ENCODE assay signal across 8 cellular contexts in genomic region chr4:186192068-186192751, GRCh38. TPM values are rescaled to one million over a fixed set of nuclear protein-coding genes. Genes with fewer than 3 reads are reported as not detected.
DNase-seq lines count a peak whose midpoint lies in the region; ATAC-seq and TF ChIP-seq lines count a peak whose summit lies in the region.

No MANE protein-coding gene starts in this region.

- 1 to 8% (median 4%) methylated on average over 21 to 24 of the region's 24 CpGs for WGBS in stomach, 5 donors

- CTCF ChIA-PET in activated CD4-positive, alpha-beta T cell treated with anti-CD3 and anti-CD28 coated beads, Interleukin-2, amount 10 ng/mL, durations not matched to agents 7 days and 5 days (lab: Charles Lee), result interaction anchor here (3.6 kb wide), 1 partner anchor 9 kb away, joined by 15 read pairs; no protein-coding TSS in a partner anchor

- H3K9me3 ChIP-seq in BE2C (no peaks in the 10 kb centered on the region), endocrine pancreas (ENCODE audit: control insufficient read depth, low read length) (no peaks in the 10 kb centered on the region), stomach (no peaks in the 10 kb centered on the region)

- DNase-seq in BE2C (no peak), LNCaP clone FGC (ENCODE audit: low read depth) (no peak), medulla oblongata (ENCODE audit: extremely low spot score) (peak; percentile 80), stomach (peak; percentile 35), cerebellar nuclear complex (lab: John Stamatoyannopoulos, UW) (no peak)
- DNase-seq in activated CD4-positive, alpha-beta T cell treated with anti-CD3 and anti-CD28 coated beads, Interleukin-2, amount 10 ng/mL, durations not matched to agents 7 days and 5 days, result peak; percentile 33

- H3K9ac ChIP-seq in endocrine pancreas (ENCODE audit: control insufficient read depth, insufficient read depth, low read length), result peak overlapping the region; percentile 98

- H3K4me3 ChIP-seq in BE2C (ENCODE audit: low read depth, low read length), result peak overlapping the region; percentile 83
- peak overlapping the region; percentile 77 for H3K4me3 ChIP-seq in LNCaP clone FGC (ENCODE audit: low read depth, low read length)
- H3K4me3 ChIP-seq in endocrine pancreas (ENCODE audit: control insufficient read depth, insufficient read depth, low read length), result peak overlapping the region; percentile 91
- peak overlapping the region; percentile 75 to 90 (median 78) for H3K4me3 ChIP-seq in stomach

- H3K27me3 Mint-ChIP-seq in activated CD4-positive, alpha-beta T cell treated with anti-CD3 and anti-CD28 coated beads, Interleukin-2, amount 10 ng/mL, durations not matched to agents 7 days and 5 days, result no peaks in the 10 kb centered on the region

- no peak for TF ChIP-seq EP300 in stomach (IDR thresholded peaks at IDR 0.05)

- no peaks in the 10 kb centered on the region for H3K9me3 Mint-ChIP-seq in activated CD4-positive, alpha-beta T cell treated with anti-CD3 and anti-CD28 coated beads, Interleukin-2, amount 10 ng/mL, durations not matched to agents 7 days and 5 days

- TF ChIP-seq POLR2A in stomach (IDR thresholded peaks at IDR 0.05), result no peak

- H3K27me3 ChIP-seq in BE2C (peaks cover 52% of the 10 kb centered on the region), endocrine pancreas (ENCODE audit: control insufficient read depth, insufficient read depth, low read length) (no peaks in the 10 kb centered on the region), stomach (no peaks in the 10 kb centered on the region)

- peak overlapping the region; percentile 96 for H3K27ac Mint-ChIP-seq in activated CD4-positive, alpha-beta T cell treated with anti-CD3 and anti-CD28 coated beads, Interleukin-2, amount 10 ng/mL, durations not matched to agents 7 days and 5 days

- peaks cover 19% of the 10 kb centered on the region for H3K36me3 Mint-ChIP-seq in activated CD4-positive, alpha-beta T cell treated with anti-CD3 and anti-CD28 coated beads, Interleukin-2, amount 10 ng/mL, durations not matched to agents 7 days and 5 days (ENCODE audit: low read depth)

- H3K4me3 Mint-ChIP-seq in activated CD4-positive, alpha-beta T cell treated with anti-CD3 and anti-CD28 coated beads, Interleukin-2, amount 10 ng/mL, durations not matched to agents 7 days and 5 days, result peak overlapping the region; percentile 88

- ATAC-seq in GM19455 (IDR thresholded peaks at IDR 0.05; ENCODE audit: unreplicated experiment), result peak; percentile 19

- peak overlapping the region; percentile 95 to 99 (median 97) for H3K27ac ChIP-seq in stomach

- POLR2A ChIA-PET in activated CD4-positive, alpha-beta T cell treated with anti-CD3 and anti-CD28 coated beads, Interleukin-2, amount 10 ng/mL, durations not matched to agents 7 days and 5 days (lab: Charles Lee), result no interaction called here

- H3K4me1 ChIP-seq in BE2C (no peaks in the 10 kb centered on the region), endocrine pancreas (ENCODE audit: control insufficient read depth, insufficient read depth, low read length) (peaks cover 25% of the 10 kb centered on the region), stomach (peaks cover 12 to 41% (median 31%) of the 10 kb centered on the region in 4 donors)

- H3K4me1 Mint-ChIP-seq in activated CD4-positive, alpha-beta T cell treated with anti-CD3 and anti-CD28 coated beads, Interleukin-2, amount 10 ng/mL, durations not matched to agents 7 days and 5 days, result peaks cover 34% of the 10 kb centered on the region

- TF ChIP-seq CTCF in BE2C (IDR thresholded peaks at IDR 0.05; ENCODE audit: low read depth, low read length) (no peak), LNCaP clone FGC (IDR thresholded peaks at IDR 0.05; ENCODE audit: control insufficient read depth, extremely low read depth, insufficient read depth) (no peak), stomach (IDR thresholded peaks at IDR 0.05) (no peak)

- intact Hi-C loops in stomach (cut with DNase I; ENCODE audit: low total_unique reads), result no loop called here

- H3K36me3 ChIP-seq in BE2C (no peaks in the 10 kb centered on the region), endocrine pancreas (ENCODE audit: control insufficient read depth, insufficient read depth, low read length) (peaks cover 4% of the 10 kb centered on the region), stomach (peaks cover 0 to 28% (median 23%) of the 10 kb centered on the region in 4 donors)

RNA-seq across cellular contexts. Expression of gene CYP4V2, which starts 0.8 kb away (rescaled TPM):
- polyA plus RNA-seq in BE2C (2012; ENCODE audit: insufficient read depth, insufficient read length, low read depth), result 1.3 TPM
- total RNA-seq in activated CD4-positive, alpha-beta T cell treated with anti-CD3 and anti-CD28 coated beads, Interleukin-2, amount 10 ng/mL, durations not matched to agents 7 days and 5 days, result 10 to 100 TPM; 16.6 to 16.8 TPM
- 10 to 100 TPM in 4 of 5 donors, 1 to 10 TPM in 1; 7.0 to 33.2 (median 13.6) TPM for total RNA-seq in stomach
- polyA plus RNA-seq in stomach, result 10 to 100 TPM in 1 of 3 donors, 1 to 10 TPM in 2; 6.0 to 11.5 (median 7.0) TPM

RNA-seq across cellular contexts. Expression of gene KLKB1, which starts 35.1 kb away (rescaled TPM):
- not detected for polyA plus RNA-seq in BE2C (2012; ENCODE audit: insufficient read depth, insufficient read length, low read depth)
- total RNA-seq in activated CD4-positive, alpha-beta T cell treated with anti-CD3 and anti-CD28 coated beads, Interleukin-2, amount 10 ng/mL, durations not matched to agents 7 days and 5 days, result under 1 TPM; 0.33 to 0.52 TPM
- total RNA-seq in stomach, result under 1 TPM in 2 of 5 donors, not detected in 3; 0.58 to 0.73 TPM
- polyA plus RNA-seq in stomach, result 1 to 10 TPM in 1 of 3 donors, under 1 TPM in 1, not detected in 1; 0.56 to 1.1 TPM

Comparison
In these comparisons a context has a peak if more than half of its experiments do, and no peak if none do; other contexts are left out.
1. DNase-seq: peak in activated CD4-positive, alpha-beta T cell treated with anti-CD3 and anti-CD28 coated beads, Interleukin-2, amount 10 ng/mL, durations not matched to agents 7 days and 5 days (single experiment), medulla oblongata (single experiment) and stomach (single experiment); none in BE2C (single experiment), LNCaP clone FGC (single experiment) and cerebellar nuclear complex (0 of 2).
2. Peak in every context shown above with its lines, with median percentiles within 50 percentile points of each other: H3K4me3 ChIP-seq.